In the genomic region with DNA sequence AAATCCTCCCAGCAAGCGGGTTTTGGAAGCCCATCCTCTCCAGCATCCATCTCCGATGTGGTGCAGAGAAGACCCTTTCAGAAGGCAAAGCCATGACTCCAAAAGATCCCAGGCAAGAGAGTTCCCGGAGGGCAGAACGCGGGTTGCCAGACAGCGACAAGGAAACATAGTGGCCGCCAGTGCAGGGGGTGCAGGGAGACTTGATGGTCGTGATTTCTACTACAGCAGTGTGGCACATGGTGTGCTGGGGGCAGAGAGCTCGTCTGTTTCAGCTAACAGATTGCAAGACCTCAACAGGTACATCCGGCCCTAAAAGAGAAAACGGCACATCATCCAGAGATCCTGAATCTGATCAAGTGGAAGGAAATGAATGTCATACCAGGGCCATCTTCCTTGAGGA, we compare ENCODE assay signal across 16 cellular contexts.
A peak's percentile ranks its signal among the peaks of the same experiment; 100 is the strongest.
DNase-seq lines count a peak whose midpoint lies in the region; ATAC-seq and TF ChIP-seq lines count a peak whose summit lies in the region.
"Had no signal": no experiment of that assay in that cellular context is flagged by ENCODE, and none has a peak within 500 bp of the region (broad histone marks: within the 10 kb centered on the region; RNA-seq: fewer than 3 reads in every experiment).

No MANE protein-coding gene starts in this region.

- no peak overlapping the region for H3K27ac ChIP-seq in right atrium auricular region
- no peak overlapping the region for H3K27ac ChIP-seq in heart left ventricle
- H3K27ac ChIP-seq: BLaER1 treated with 17β-estradiol and CSF1 and Interleukin-3, amounts not matched to agents 10 nM and 100 nM; HL-60 had no signal

- ATAC-seq in heart left ventricle: no peak
- ATAC-seq: CD8-positive, alpha-beta T cell; GM12878 had no signal

- H3K36me3 ChIP-seq in right atrium auricular region: peaks cover 3% of the 10 kb centered on the region
- peaks cover 0 to 11% (median 3%) of the 10 kb centered on the region in 9 donors for H3K36me3 ChIP-seq in heart left ventricle
- H3K36me3 ChIP-seq: HAP-1 had no signal

- intact Hi-C loops in heart left ventricle (cut with DNase I): no loop called here

- TF ChIP-seq CTCF in right atrium auricular region (IDR thresholded peaks at IDR 0.05) (no peak), heart left ventricle (IDR thresholded peaks at IDR 0.05) (no peak), endothelial cell (IDR thresholded peaks at IDR 0.05; ENCODE audit: unreplicated experiment) (no peak), osteocyte (IDR thresholded peaks at IDR 0.05) (no peak), type B pancreatic cell (conservative IDR thresholded peaks at IDR 0.05) (no peak)

- peaks cover 6% of the 10 kb centered on the region for H3K27me3 Mint-ChIP-seq in endothelial cell (ENCODE audit: unreplicated experiment)
- no peaks in the 10 kb centered on the region for H3K27me3 Mint-ChIP-seq in osteocyte (ENCODE audit: unreplicated experiment)
- no peaks in the 10 kb centered on the region for H3K27me3 Mint-ChIP-seq in type B pancreatic cell

- H3K4me3 ChIP-seq in right atrium auricular region (no peak overlapping the region), heart left ventricle (no peak overlapping the region)
- H3K4me3 ChIP-seq: BLaER1 treated with 17β-estradiol and CSF1 and Interleukin-3, amounts not matched to agents 10 nM and 100 nM; GM12878; HAP-1 had no signal

- H3K36me3 Mint-ChIP-seq in endothelial cell (ENCODE audit: low read depth, unreplicated experiment): peaks cover 71% of the 10 kb centered on the region
- H3K36me3 Mint-ChIP-seq in osteocyte (ENCODE audit: unreplicated experiment): peaks cover 32% of the 10 kb centered on the region
- peaks cover 17% of the 10 kb centered on the region for H3K36me3 Mint-ChIP-seq in type B pancreatic cell

- H3K9me3 ChIP-seq in right atrium auricular region (no peaks in the 10 kb centered on the region), heart left ventricle (no peaks in the 10 kb centered on the region)
- H3K9me3 ChIP-seq: HAP-1 had no signal

- peak; percentile 46 for DNase-seq in right atrium auricular region (ENCODE audit: low spot score)
- no peak for DNase-seq in heart left ventricle
- DNase-seq in endothelial cell (ENCODE audit: low spot score): no peak
- peak; percentile 54 for DNase-seq in osteocyte (ENCODE audit: extremely low spot score, unreplicated experiment)
- no peak for DNase-seq in NCI-H526 treated with DMSO at 0.1 percent for 48 hours (lab: John Stamatoyannopoulos, UW)
- no peak for DNase-seq in type B pancreatic cell (ENCODE audit: extremely low spot score, unreplicated experiment)
- no peak for DNase-seq in OCI-M2 (lab: John Stamatoyannopoulos, UW; ENCODE audit: unreplicated experiment)
- DNase-seq: 8988T; Calu3; CD8-positive, alpha-beta T cell; DMS79 treated with DMSO at 0.1 percent for 48 hours; GOT3 had no signal

- no peak overlapping the region for H3K27ac Mint-ChIP-seq in endothelial cell (ENCODE audit: unreplicated experiment)
- H3K27ac Mint-ChIP-seq in osteocyte (ENCODE audit: unreplicated experiment): no peak overlapping the region
- no peak overlapping the region for H3K27ac Mint-ChIP-seq in type B pancreatic cell
- H3K27ac Mint-ChIP-seq: CD8-positive, alpha-beta T cell had no signal

- peak overlapping the region; percentile 10 for H3K4me3 Mint-ChIP-seq in endothelial cell (ENCODE audit: unreplicated experiment)
- H3K4me3 Mint-ChIP-seq in osteocyte (ENCODE audit: unreplicated experiment): no peak overlapping the region
- H3K4me3 Mint-ChIP-seq in type B pancreatic cell: no peak overlapping the region
- H3K4me3 Mint-ChIP-seq: CD8-positive, alpha-beta T cell had no signal

- H3K4me1 ChIP-seq in right atrium auricular region (no peaks in the 10 kb centered on the region), heart left ventricle (peaks cover 0 to 22% (median 3%) of the 10 kb centered on the region in 12 donors)
- H3K4me1 ChIP-seq: BLaER1 treated with 17β-estradiol and CSF1 and Interleukin-3, amounts not matched to agents 10 nM and 100 nM; HAP-1 had no signal

- H3K27me3 ChIP-seq in right atrium auricular region (no peaks in the 10 kb centered on the region), heart left ventricle (no peaks in the 10 kb centered on the region)
- H3K27me3 ChIP-seq: BLaER1 treated with 17β-estradiol and CSF1 and Interleukin-3, amounts not matched to agents 10 nM and 100 nM had no signal

- 93 to 98% (median 96%) methylated on average over 11 of the region's 11 CpGs for WGBS in heart left ventricle, 4 donors

- H3K9me3 Mint-ChIP-seq in endothelial cell (ENCODE audit: unreplicated experiment): no peaks in the 10 kb centered on the region
- H3K9me3 Mint-ChIP-seq in osteocyte (ENCODE audit: unreplicated experiment): no peaks in the 10 kb centered on the region
- H3K9me3 Mint-ChIP-seq in type B pancreatic cell: no peaks in the 10 kb centered on the region
- H3K9me3 Mint-ChIP-seq: CD8-positive, alpha-beta T cell had no signal

- no peak for TF ChIP-seq POLR2A in heart left ventricle (IDR thresholded peaks at IDR 0.05)

- peaks cover 14% of the 10 kb centered on the region for H3K4me1 Mint-ChIP-seq in endothelial cell (ENCODE audit: unreplicated experiment)
- H3K4me1 Mint-ChIP-seq in osteocyte (ENCODE audit: unreplicated experiment): peaks cover 4% of the 10 kb centered on the region
- H3K4me1 Mint-ChIP-seq in type B pancreatic cell (ENCODE audit: unreplicated experiment): peaks cover 13% of the 10 kb centered on the region

Comparison
In these comparisons a context has a peak if more than half of its experiments do, and no peak if none do; other contexts are left out.
1. DNase-seq: peak in right atrium auricular region (single experiment) and osteocyte (single experiment); none in heart left ventricle (0 of 5), endothelial cell (single experiment), NCI-H526 treated with DMSO at 0.1 percent for 48 hours (single experiment), type B pancreatic cell (single experiment) and OCI-M2 (single experiment).